Comparison of ENCODE assay signal across 2 cellular contexts in genomic region chr6:31590691-31591090, GRCh38.
TF ChIP-seq lines count a peak whose summit lies in the region.

No MANE protein-coding gene starts in this region.

TF ChIP-seq in HEK293, 187 proteins besides CTCF, POLR2A, EP300 and RAD21:
- peak; percentile 83 for TF ChIP-seq ZNF121 (tag by site-specific recombination; IDR thresholded peaks at IDR 0.05)

TF ChIP-seq in HepG2, 621 proteins besides CTCF, POLR2A, EP300 and RAD21:
- peak; percentile 47; the same call in 1 of the 2 replicates for TF ChIP-seq ZNF121 (CRISPR knock-in tag; IDR thresholded peaks at IDR 0.05)
